ENCODE assay signal across 27 cellular contexts in genomic region chr4:83591730-83592129, GRCh38.
"Had no signal": no experiment of that assay in that cellular context is flagged by ENCODE, and none has a peak within 500 bp of the region (broad histone marks: within the 10 kb centered on the region; RNA-seq: fewer than 3 reads in every experiment).

No MANE protein-coding gene starts in this region.

- FAIRE-seq: endometrium, islet of Langerhans, keratinocyte had no signal

- H3K4me1 Mint-ChIP-seq: mesothelial cell of epicardium; naive B cell; naive thymus-derived CD8-positive, alpha-beta T cell had no signal

- ATAC-seq: esophagus mucosa; gastrocnemius medialis; heart right ventricle; left cardiac atrium; left lung; left ventricle myocardium superior; lower lobe of right lung; mucosa of descending colon; naive thymus-derived CD8-positive, alpha-beta T cell had no signal

- H3K4me3 ChIP-seq: colonic mucosa, esophagus squamous epithelium, gastrocnemius medialis, heart right ventricle, left lung, lower lobe of right lung, mucosa of descending colon had no signal

- H3K9me3 ChIP-seq: colonic mucosa, esophagus squamous epithelium, gastrocnemius medialis, heart right ventricle, left lung, lower lobe of right lung, mucosa of descending colon had no signal

- H3K9me3 Mint-ChIP-seq: dendritic cell treated with granulocyte-macrophage colony-stimulating factor and Interleukin-4, amounts not matched to agents 40 ng/mL and 50 ng/mL, for 4 days; naive B cell had no signal

- H3K4me1 ChIP-seq: colonic mucosa, esophagus squamous epithelium, left lung had no signal

- H3K27ac Mint-ChIP-seq: dendritic cell treated with granulocyte-macrophage colony-stimulating factor and Interleukin-4, amounts not matched to agents 40 ng/mL and 50 ng/mL, for 4 days; mesothelial cell of epicardium; naive B cell; naive thymus-derived CD8-positive, alpha-beta T cell had no signal

- H3K27me3 Mint-ChIP-seq: dendritic cell treated with granulocyte-macrophage colony-stimulating factor and Interleukin-4, amounts not matched to agents 40 ng/mL and 50 ng/mL, for 4 days; naive thymus-derived CD8-positive, alpha-beta T cell had no signal

- H3K4me3 Mint-ChIP-seq: dendritic cell treated with granulocyte-macrophage colony-stimulating factor and Interleukin-4, amounts not matched to agents 40 ng/mL and 50 ng/mL, for 4 days; mesothelial cell of epicardium; naive B cell; naive thymus-derived CD8-positive, alpha-beta T cell had no signal

- H3K36me3 Mint-ChIP-seq: mesothelial cell of epicardium, naive B cell had no signal

- H3K27me3 ChIP-seq: colonic mucosa, esophagus squamous epithelium, gastrocnemius medialis, heart right ventricle, left lung had no signal

- H3K36me3 ChIP-seq: colonic mucosa, esophagus squamous epithelium, lower lobe of right lung had no signal

- H3K27ac ChIP-seq: colonic mucosa, epithelial cell of prostate, esophagus squamous epithelium, gastrocnemius medialis, heart right ventricle, left lung, lower lobe of right lung had no signal

- DNase-seq: colonic mucosa; cortex of kidney; effector memory CD4-positive, alpha-beta T cell; erythroblast; esophagus squamous epithelium; foreskin fibroblast; foreskin melanocyte; gastrocnemius medialis; glutamatergic neuron; head of caudate nucleus; heart right ventricle; hippocampal formation; left cardiac atrium; left lung; left ventricle myocardium superior; lower lobe of right lung; mesenchymal stem cell; mucosa of descending colon; naive B cell; naive thymus-derived CD8-positive, alpha-beta T cell had no signal
